14 cellular contexts compared by ENCODE assay signal in the genomic region with DNA sequence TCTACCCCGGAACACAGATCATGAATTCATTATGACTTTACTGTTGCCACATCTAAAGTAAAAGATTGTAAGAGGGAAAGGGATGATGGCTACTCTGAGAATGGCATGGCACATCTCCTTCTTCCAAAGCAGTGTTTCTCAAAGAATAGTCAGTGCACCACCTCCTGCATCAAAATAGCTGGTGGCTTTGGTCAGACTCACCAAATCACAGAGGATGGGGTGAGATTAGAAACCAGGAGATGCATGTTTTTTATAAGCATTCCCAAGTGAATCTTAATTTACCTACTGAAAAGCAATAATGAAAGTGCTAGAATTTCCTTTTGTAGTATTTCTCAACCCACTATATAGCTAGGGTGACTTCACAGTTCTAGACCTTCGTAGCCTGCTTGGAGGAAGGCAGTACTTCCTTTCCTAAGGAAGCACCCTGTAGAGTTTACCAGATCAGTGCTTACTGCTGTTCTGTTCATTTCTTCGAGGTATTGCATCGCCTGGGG.
DNase-seq lines count a peak whose midpoint lies in the region; ATAC-seq and TF ChIP-seq lines count a peak whose summit lies in the region.
"Had no signal": no experiment of that assay in that cellular context is flagged by ENCODE, and none has a peak within 500 bp of the region (broad histone marks: within the 10 kb centered on the region; RNA-seq: fewer than 3 reads in every experiment).

No MANE protein-coding gene starts in this region.

- TF ChIP-seq CTCF in left ventricle myocardium inferior (IDR thresholded peaks at IDR 0.05; ENCODE audit: borderline replicate concordance) (no peak), PC-3 (conservative IDR thresholded peaks at IDR 0.05; ENCODE audit: low read depth, low read length) (no peak), choroid plexus epithelial cell (conservative IDR thresholded peaks at IDR 0.05; ENCODE audit: low read depth, low read length) (no peak), vagina (IDR thresholded peaks at IDR 0.05) (no peak), lower lobe of right lung (IDR thresholded peaks at IDR 0.05) (no peak), smooth muscle cell (IDR thresholded peaks at IDR 0.05; ENCODE audit: borderline replicate concordance, insufficient read depth, poor library complexity, severe bottlenecking) (no peak)

- POLR2A ChIA-PET in PC-3 (lab: Charles Lee; ENCODE audit: unreplicated experiment): interaction anchor here (0.6 kb wide), 1 partner anchor 243 kb away, joined by 3 read pairs; no protein-coding TSS in a partner anchor

- DNase-seq in left ventricle myocardium inferior (no peak), cardiac septum (ENCODE audit: low spot score) (no peak), PC-3 (peak; percentile 13), choroid plexus epithelial cell (ENCODE audit: low read depth) (peak; percentile 70), vagina (ENCODE audit: extremely low spot score in 2 of 2) (no peak), lower lobe of right lung (no peak), smooth muscle cell (lab: John Stamatoyannopoulos, UW; ENCODE audit: unreplicated experiment) (no peak)
- DNase-seq: activated naive CD4-positive, alpha-beta T cell treated with anti-CD3 and anti-CD28 coated beads, Interleukin-2, amount 50 U/mL, for 16 hours; NCI-H146; NCI-H82; SIG-M5 had no signal

- H3K79me2 ChIP-seq in PC-3 (ENCODE audit: low read length) (no peaks in the 10 kb centered on the region), smooth muscle cell (ENCODE audit: low read depth) (no peaks in the 10 kb centered on the region)

- H3K36me3 ChIP-seq in left ventricle myocardium inferior (no peaks in the 10 kb centered on the region), PC-3 (ENCODE audit: low read depth, low read length) (no peaks in the 10 kb centered on the region), vagina (no peaks in the 10 kb centered on the region), lower lobe of right lung (no peaks in the 10 kb centered on the region), smooth muscle cell (ENCODE audit: low read depth) (no peaks in the 10 kb centered on the region)
- H3K36me3 ChIP-seq: thyroid gland had no signal

- H3K9ac ChIP-seq in PC-3 (ENCODE audit: low read length): no peak overlapping the region
- no peak overlapping the region for H3K9ac ChIP-seq in smooth muscle cell (ENCODE audit: low read depth)

- intact Hi-C loops in left ventricle myocardium inferior (cut with micrococcal nuclease): loop anchor here (5.0 kb wide), 1 partner anchor 354 kb away; no protein-coding TSS in a partner anchor
- intact Hi-C loops in cardiac septum (cut with DNase I): loop anchor here (5.0 kb wide), 1 partner anchor 239 kb away; no protein-coding TSS in a partner anchor
- intact Hi-C loops in PC-3 (cut with micrococcal nuclease): no loop called here
- intact Hi-C loops in vagina (cut with DNase I): no loop called here
- intact Hi-C loops in lower lobe of right lung (cut with DNase I): no loop called here

- no TSS peak for BruUV-seq in PC-3 (replicated peaks; lab: Mats Ljungman, UMichigan)

- H3K4me1 ChIP-seq in left ventricle myocardium inferior (peaks cover 26% of the 10 kb centered on the region), PC-3 (ENCODE audit: insufficient read depth, low read length) (peaks cover 27% of the 10 kb centered on the region), vagina (peaks cover 23% of the 10 kb centered on the region), lower lobe of right lung (peaks cover 20% of the 10 kb centered on the region), smooth muscle cell (ENCODE audit: low read depth) (peaks cover 17% of the 10 kb centered on the region)

- H3K27me3 ChIP-seq in left ventricle myocardium inferior (ENCODE audit: low read depth) (no peaks in the 10 kb centered on the region), PC-3 (ENCODE audit: low read length) (no peaks in the 10 kb centered on the region), vagina (no peaks in the 10 kb centered on the region), lower lobe of right lung (ENCODE audit: low read depth) (no peaks in the 10 kb centered on the region), smooth muscle cell (ENCODE audit: low read depth) (no peaks in the 10 kb centered on the region)
- H3K27me3 ChIP-seq: thyroid gland had no signal

- no peak overlapping the region for H3K4me3 ChIP-seq in left ventricle myocardium inferior
- H3K4me3 ChIP-seq in PC-3 (ENCODE audit: low read length): no peak overlapping the region
- no peak overlapping the region for H3K4me3 ChIP-seq in choroid plexus epithelial cell (ENCODE audit: low read depth, low read length)
- H3K4me3 ChIP-seq in vagina: no peak overlapping the region
- no peak overlapping the region for H3K4me3 ChIP-seq in lower lobe of right lung
- no peak overlapping the region for H3K4me3 ChIP-seq in smooth muscle cell
- H3K4me3 ChIP-seq: coronary artery, thyroid gland had no signal

- H2AFZ ChIP-seq in PC-3 (ENCODE audit: low read length): no peak overlapping the region
- H2AFZ ChIP-seq in smooth muscle cell (ENCODE audit: low read depth): no peak overlapping the region

- no peaks in the 10 kb centered on the region for H3F3A ChIP-seq in PC-3 (ENCODE audit: low read length, unreplicated experiment)
- no peaks in the 10 kb centered on the region for H3F3A ChIP-seq in smooth muscle cell (ENCODE audit: low read depth)

- ATAC-seq in PC-3 (no peak), HG03565 (IDR thresholded peaks at IDR 0.05; ENCODE audit: unreplicated experiment) (no peak), lower lobe of right lung (no peak)

- H3K27ac ChIP-seq in left ventricle myocardium inferior (replicated peaks) (peak overlapping the region; percentile 14), PC-3 (ENCODE audit: low read length) (no peak overlapping the region), vagina (peak overlapping the region; percentile 11), lower lobe of right lung (no peak overlapping the region), smooth muscle cell (ENCODE audit: low read depth) (no peak overlapping the region)
- H3K27ac ChIP-seq: thyroid gland had no signal

- H4K20me1 ChIP-seq in PC-3 (ENCODE audit: low read length) (no peaks in the 10 kb centered on the region), smooth muscle cell (ENCODE audit: low read depth) (no peaks in the 10 kb centered on the region)

- H3K9me3 ChIP-seq in left ventricle myocardium inferior (replicated peaks): no peaks in the 10 kb centered on the region
- no peaks in the 10 kb centered on the region for H3K9me3 ChIP-seq in PC-3 (ENCODE audit: low read length)
- no peaks in the 10 kb centered on the region for H3K9me3 ChIP-seq in vagina
- no peaks in the 10 kb centered on the region for H3K9me3 ChIP-seq in lower lobe of right lung
- H3K9me3 ChIP-seq in smooth muscle cell (replicated peaks; ENCODE audit: low read depth): no peaks in the 10 kb centered on the region
- H3K9me3 ChIP-seq: thyroid gland had no signal

- H3K4me2 ChIP-seq in PC-3 (ENCODE audit: low read length) (no peak overlapping the region), smooth muscle cell (no peak overlapping the region)

- no peak for TF ChIP-seq POLR2A in vagina (IDR thresholded peaks at IDR 0.05)

- CTCF ChIA-PET in PC-3 (lab: Charles Lee): no interaction called here

- no peaks in the 10 kb centered on the region for H3K9me2 ChIP-seq in PC-3 (replicated peaks; ENCODE audit: low read length)

- 94% methylated on average over 4 of the region's 4 CpGs for WGBS in smooth muscle cell (ENCODE audit: low lambda C conversion rate)

Comparison
In these comparisons a context has a peak if more than half of its experiments do, and no peak if none do; other contexts are left out.
1. DNase-seq: peak in PC-3 (single experiment) and choroid plexus epithelial cell (single experiment); none in left ventricle myocardium inferior (single experiment), cardiac septum (single experiment), vagina (0 of 2), lower lobe of right lung (single experiment) and smooth muscle cell (single experiment).
2. H3K27ac ChIP-seq: peak in left ventricle myocardium inferior (single experiment) and vagina (single experiment); none in PC-3 (single experiment), lower lobe of right lung (single experiment) and smooth muscle cell (single experiment).
3. intact Hi-C loops: an anchor here in left ventricle myocardium inferior (5.0 kb wide) and cardiac septum (5.0 kb wide); none called in PC-3, vagina and lower lobe of right lung.